In the genomic region with DNA sequence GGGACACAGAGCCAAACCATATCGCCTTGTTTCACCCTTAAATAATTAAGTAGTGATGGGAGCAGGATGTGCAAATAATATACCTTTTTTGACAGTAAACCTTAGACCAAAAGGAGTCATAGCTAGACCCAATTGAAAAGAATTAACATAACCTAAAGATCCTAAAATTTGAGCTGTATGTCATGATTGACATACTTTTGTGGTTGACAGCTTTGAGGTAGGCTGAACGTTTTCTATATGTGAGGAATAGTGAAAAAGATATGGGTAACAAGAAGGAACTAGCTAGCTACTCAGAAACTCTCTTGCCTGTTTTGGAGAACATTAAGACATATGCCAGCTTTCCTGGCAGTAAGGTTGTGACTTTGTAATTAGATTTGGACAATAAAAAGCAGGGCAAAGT, we compare ENCODE assay signal across 20 cellular contexts.
DNase-seq lines count a peak whose midpoint lies in the region; ATAC-seq and TF ChIP-seq lines count a peak whose summit lies in the region.
"Had no signal": no experiment of that assay in that cellular context is flagged by ENCODE, and none has a peak within 500 bp of the region (broad histone marks: within the 10 kb centered on the region; RNA-seq: fewer than 3 reads in every experiment).

No MANE protein-coding gene starts in this region.

- no peaks in the 10 kb centered on the region for H3K9me2 ChIP-seq in PC-9 (ENCODE audit: insufficient read depth)

- H3K4me1 ChIP-seq in PC-9 (replicated peaks; ENCODE audit: insufficient read depth) = peaks cover 30% of the 10 kb centered on the region
- H3K4me1 ChIP-seq: BE2C, prostate gland had no signal

- ATAC-seq in activated CD8-positive, alpha-beta T cell treated with anti-CD3 and anti-CD28 coated beads for 36 hours = no peak
- no peak for ATAC-seq in activated CD8-positive, alpha-beta T cell treated with anti-CD3 and anti-CD28 coated beads, Interleukin-2, amount 10 ng/mL, durations not matched to agents 7 days and 5 days
- ATAC-seq in stimulated activated naive CD8-positive, alpha-beta T cell treated with anti-CD3 and anti-CD28 coated beads, Interleukin-15, Interleukin-2, amounts not matched to agents 100 U/mL and 50 U/mL, for 24 hours = peak; percentile 36

- H3K27ac ChIP-seq in PC-9 (peak overlapping the region; percentile 77), epithelial cell of prostate (peak overlapping the region; percentile 75)
- H3K27ac ChIP-seq: neutrophil, upper lobe of right lung had no signal

- POLR2A ChIA-PET in activated CD8-positive, alpha-beta T cell treated with anti-CD3 and anti-CD28 coated beads for 36 hours (lab: Charles Lee) = no interaction called here
- POLR2A ChIA-PET in activated CD8-positive, alpha-beta T cell treated with anti-CD3 and anti-CD28 coated beads, Interleukin-2, amount 10 ng/mL, durations not matched to agents 7 days and 5 days (lab: Charles Lee) = no interaction called here
- POLR2A ChIA-PET in PC-9 (lab: Charles Lee; ENCODE audit: unreplicated experiment) = no interaction called here

- H4K20me1 ChIP-seq in PC-9 (ENCODE audit: insufficient read depth) = no peaks in the 10 kb centered on the region

- no peak overlapping the region for H3K4me3 ChIP-seq in PC-9
- H3K4me3 ChIP-seq: prostate gland, upper lobe of right lung had no signal

- no peaks in the 10 kb centered on the region for H3K79me2 ChIP-seq in PC-9 (ENCODE audit: low read depth)

- no peaks in the 10 kb centered on the region for H3K27me3 ChIP-seq in PC-9 (ENCODE audit: insufficient read depth, low read depth)
- H3K27me3 ChIP-seq: BE2C, neutrophil, upper lobe of right lung had no signal

- H3K36me3 Mint-ChIP-seq in activated CD8-positive, alpha-beta T cell treated with anti-CD3 and anti-CD28 coated beads for 36 hours (ENCODE audit: low read depth) = no peaks in the 10 kb centered on the region
- H3K36me3 Mint-ChIP-seq in activated CD8-positive, alpha-beta T cell treated with anti-CD3 and anti-CD28 coated beads, Interleukin-2, amount 10 ng/mL, durations not matched to agents 7 days and 5 days (ENCODE audit: low read depth) = no peaks in the 10 kb centered on the region

- 0 out of 2 replicates have a peak, but pooled peaks cover 7% of the 10 kb centered on the region for H3K9me3 ChIP-seq in PC-9 (ENCODE audit: insufficient read depth, low read depth)
- H3K9me3 ChIP-seq: BE2C, neutrophil, prostate gland, upper lobe of right lung had no signal

- H3K36me3 ChIP-seq in PC-9 (ENCODE audit: low read depth) = no peaks in the 10 kb centered on the region
- H3K36me3 ChIP-seq: BE2C, neutrophil, prostate gland, upper lobe of right lung had no signal

- TF ChIP-seq CTCF in activated CD8-positive, alpha-beta T cell treated with anti-CD3 and anti-CD28 coated beads for 36 hours (IDR thresholded peaks at IDR 0.05) = no peak
- no peak for TF ChIP-seq CTCF in PC-9 (conservative IDR thresholded peaks at IDR 0.05)

- CTCF ChIA-PET in activated CD8-positive, alpha-beta T cell treated with anti-CD3 and anti-CD28 coated beads for 36 hours (lab: Charles Lee) = no interaction called here
- CTCF ChIA-PET in activated CD8-positive, alpha-beta T cell treated with anti-CD3 and anti-CD28 coated beads, Interleukin-2, amount 10 ng/mL, durations not matched to agents 7 days and 5 days (lab: Charles Lee) = interaction anchor here (0.7 kb wide), 1 partner anchor 42 kb away, joined by 3 read pairs; no protein-coding TSS in a partner anchor
- CTCF ChIA-PET in PC-9 (lab: Charles Lee) = no interaction called here

- no peaks in the 10 kb centered on the region for H3K27me3 Mint-ChIP-seq in activated CD8-positive, alpha-beta T cell treated with anti-CD3 and anti-CD28 coated beads for 36 hours
- no peaks in the 10 kb centered on the region for H3K27me3 Mint-ChIP-seq in activated CD8-positive, alpha-beta T cell treated with anti-CD3 and anti-CD28 coated beads, Interleukin-2, amount 10 ng/mL, durations not matched to agents 7 days and 5 days (ENCODE audit: low read depth)

- no peak overlapping the region for H2AFZ ChIP-seq in PC-9

- no peak overlapping the region for H3K4me3 Mint-ChIP-seq in activated CD8-positive, alpha-beta T cell treated with anti-CD3 and anti-CD28 coated beads for 36 hours
- no peak overlapping the region for H3K4me3 Mint-ChIP-seq in activated CD8-positive, alpha-beta T cell treated with anti-CD3 and anti-CD28 coated beads, Interleukin-2, amount 10 ng/mL, durations not matched to agents 7 days and 5 days

- no TSS peak for BruUV-seq in PC-9 (replicated peaks; lab: Mats Ljungman, UMichigan)

- intact Hi-C loops in activated CD8-positive, alpha-beta T cell treated with anti-CD3 and anti-CD28 coated beads for 36 hours (cut with micrococcal nuclease) = no loop called here
- intact Hi-C loops in PC-9 (cut with micrococcal nuclease; ENCODE audit: unreplicated experiment) = no loop called here

- peak overlapping the region; percentile 9 for H3K27ac Mint-ChIP-seq in activated CD8-positive, alpha-beta T cell treated with anti-CD3 and anti-CD28 coated beads for 36 hours
- H3K27ac Mint-ChIP-seq in activated CD8-positive, alpha-beta T cell treated with anti-CD3 and anti-CD28 coated beads, Interleukin-2, amount 10 ng/mL, durations not matched to agents 7 days and 5 days = no peak overlapping the region

- no peak for DNase-seq in activated CD8-positive, alpha-beta T cell treated with anti-CD3 and anti-CD28 coated beads for 36 hours
- DNase-seq in activated CD8-positive, alpha-beta T cell treated with anti-CD3 and anti-CD28 coated beads, Interleukin-2, amount 10 ng/mL, durations not matched to agents 7 days and 5 days = no peak
- DNase-seq in PC-9 (no peak), epithelial cell of prostate (ENCODE audit: low read depth, low spot score) (no peak), NCI-H526 (lab: John Stamatoyannopoulos, UW) (no peak), islet precursor cell (no peak)
- DNase-seq in stimulated activated naive CD8-positive, alpha-beta T cell treated with anti-CD3 and anti-CD28 coated beads, Interleukin-15, Interleukin-2, amounts not matched to agents 100 U/mL and 50 U/mL, for 24 hours = no peak
- DNase-seq in stimulated activated CD4-positive, alpha-beta T cell treated with anti-CD3 and anti-CD28 coated beads, Interleukin-4, amount 100 ng/mL, for 24 hours = no peak
- DNase-seq: activated CD4-positive, CD25-positive, alpha-beta regulatory T cell; activated naive CD4-positive, alpha-beta T cell treated with anti-CD3 and anti-CD28 coated beads, Interleukin-2, amount 50 U/mL, for 16 hours; amygdala; BE2C; GDM1; glutamatergic neuron; Karpas-422; MV-4-11; NCI-H774; upper lobe of right lung had no signal

- H3K4me2 ChIP-seq in PC-9 = peak overlapping the region; percentile 62

- H3F3A ChIP-seq in PC-9 (ENCODE audit: insufficient read depth, low read depth) = peaks cover 19% of the 10 kb centered on the region

- H3K4me1 Mint-ChIP-seq in activated CD8-positive, alpha-beta T cell treated with anti-CD3 and anti-CD28 coated beads for 36 hours (ENCODE audit: low read depth) = peaks cover 19% of the 10 kb centered on the region
- peaks cover 5% of the 10 kb centered on the region for H3K4me1 Mint-ChIP-seq in activated CD8-positive, alpha-beta T cell treated with anti-CD3 and anti-CD28 coated beads, Interleukin-2, amount 10 ng/mL, durations not matched to agents 7 days and 5 days (ENCODE audit: low read depth)

- peaks cover 4% of the 10 kb centered on the region for H3K9me3 Mint-ChIP-seq in activated CD8-positive, alpha-beta T cell treated with anti-CD3 and anti-CD28 coated beads for 36 hours
- H3K9me3 Mint-ChIP-seq in activated CD8-positive, alpha-beta T cell treated with anti-CD3 and anti-CD28 coated beads, Interleukin-2, amount 10 ng/mL, durations not matched to agents 7 days and 5 days (ENCODE audit: insufficient read depth) = peaks cover 3% of the 10 kb centered on the region
